In the genomic region with DNA sequence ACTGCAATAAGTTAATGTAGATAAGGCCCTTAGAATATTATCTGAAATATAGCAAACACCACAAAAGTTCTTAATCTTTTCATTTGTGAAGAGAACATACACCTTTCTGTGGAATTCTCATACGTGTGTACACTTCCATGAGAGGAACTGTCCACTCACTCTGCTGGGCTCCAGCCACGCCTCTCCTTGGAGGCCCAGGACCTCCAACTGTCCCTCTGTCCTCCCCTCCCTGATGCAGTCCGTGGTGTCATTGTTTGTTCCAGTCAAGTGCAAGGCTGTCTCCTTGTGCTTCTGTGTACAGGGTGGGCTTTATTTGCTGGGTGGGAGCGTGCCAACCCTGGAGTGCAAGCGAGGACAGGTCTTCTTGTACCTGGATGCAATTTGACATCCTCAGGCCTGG, we compare ENCODE assay signal across 21 cellular contexts. TPM values are rescaled to one million over a fixed set of nuclear protein-coding genes. Genes with fewer than 3 reads are reported as not detected.
DNase-seq lines count a peak whose midpoint lies in the region; ATAC-seq, FAIRE-seq and TF ChIP-seq lines count a peak whose summit lies in the region.
"Had no signal": no experiment of that assay in that cellular context is flagged by ENCODE, and none has a peak within 500 bp of the region (broad histone marks: within the 10 kb centered on the region; RNA-seq: fewer than 3 reads in every experiment).

No MANE protein-coding gene starts in this region.

- peaks cover 1% of the 10 kb centered on the region for H3K36me3 Mint-ChIP-seq in T-helper 17 cell (ENCODE audit: low read depth)
- H3K36me3 Mint-ChIP-seq in glutamatergic neuron (ENCODE audit: unreplicated experiment) = no peaks in the 10 kb centered on the region
- peaks cover 19% of the 10 kb centered on the region for H3K36me3 Mint-ChIP-seq in stimulated activated effector memory CD8-positive, alpha-beta T cell treated with anti-CD3 and anti-CD28 coated beads, Interleukin-12 subunit alpha, Interleukin-12 subunit beta, amount 100 ng/mL, for 72 hours

- H3K9me3 ChIP-seq in T-helper 17 cell (ENCODE audit: control insufficient read depth, low read length, poor library complexity, severe bottlenecking) = no peaks in the 10 kb centered on the region
- H3K9me3 ChIP-seq: BE2C, HAP-1 had no signal

- TF ChIP-seq POLR2A in GM12891 (IDR thresholded peaks at IDR 0.05; ENCODE audit: low read depth, low read length) = peak; percentile 34; the same call in 1 of the 2 replicates

- H3K27me3 Mint-ChIP-seq in T-helper 17 cell (no peaks in the 10 kb centered on the region), glutamatergic neuron (ENCODE audit: unreplicated experiment) (peaks cover 4% of the 10 kb centered on the region)
- H3K27me3 Mint-ChIP-seq: IgD-negative memory B cell had no signal

- H3K9me3 Mint-ChIP-seq in glutamatergic neuron (ENCODE audit: unreplicated experiment) = no peaks in the 10 kb centered on the region
- peaks cover 5% of the 10 kb centered on the region for H3K9me3 Mint-ChIP-seq in stimulated activated effector memory CD8-positive, alpha-beta T cell treated with anti-CD3 and anti-CD28 coated beads, Interleukin-12 subunit alpha, Interleukin-12 subunit beta, amount 100 ng/mL, for 72 hours
- H3K9me3 Mint-ChIP-seq: CD14-positive monocyte; T-helper 1 cell treated with Interleukin-12 subunit alpha and Interleukin-12 subunit beta and Interleukin-4 antibody, amounts not matched to agents 30 μg/mL and 1 μg/mL, for 36 hours had no signal

- DNase-seq in GM12891 (ENCODE audit: insufficient read length, low spot score) (no peak), T-helper 17 cell (no peak), glutamatergic neuron (no peak), middle frontal gyrus (ENCODE audit: extremely low spot score, low spot score) (no peak)
- no peak for DNase-seq in stimulated activated effector memory CD8-positive, alpha-beta T cell treated with anti-CD3 and anti-CD28 coated beads, Interleukin-12 subunit alpha, Interleukin-12 subunit beta, amount 100 ng/mL, for 72 hours (ENCODE audit: low spot score in 2 of 2)
- DNase-seq: BE2C, DMS153, DND-41, NCI-H1048, NCI-H1417, NCI-H1694, NCI-H2029 treated with DMSO at 0.1 percent for 48 hours, NCI-H2227 treated with DMSO at 0.1 percent for 48 hours, SK-N-SH, SW 1271 had no signal

- TF ChIP-seq CTCF in glutamatergic neuron (IDR thresholded peaks at IDR 0.05; ENCODE audit: partially characterized antibody, unreplicated experiment) = no peak

- ATAC-seq in T-helper 17 cell (no peak), GM21717 (IDR thresholded peaks at IDR 0.05; ENCODE audit: unreplicated experiment) (no peak), HG02981 (IDR thresholded peaks at IDR 0.05; ENCODE audit: unreplicated experiment) (no peak)
- ATAC-seq in stimulated activated effector memory CD8-positive, alpha-beta T cell treated with anti-CD3 and anti-CD28 coated beads, Interleukin-12 subunit alpha, Interleukin-12 subunit beta, amount 100 ng/mL, for 72 hours = no peak

- H3K4me1 Mint-ChIP-seq in T-helper 17 cell (peaks cover 31% of the 10 kb centered on the region), glutamatergic neuron (ENCODE audit: low read depth, unreplicated experiment) (peaks cover 42% of the 10 kb centered on the region)
- peaks cover 67% of the 10 kb centered on the region for H3K4me1 Mint-ChIP-seq in stimulated activated effector memory CD8-positive, alpha-beta T cell treated with anti-CD3 and anti-CD28 coated beads, Interleukin-12 subunit alpha, Interleukin-12 subunit beta, amount 100 ng/mL, for 72 hours

- H3K27ac Mint-ChIP-seq in T-helper 17 cell (peak overlapping the region; percentile 39), glutamatergic neuron (ENCODE audit: unreplicated experiment) (peak overlapping the region; percentile 67)
- H3K27ac Mint-ChIP-seq in stimulated activated effector memory CD8-positive, alpha-beta T cell treated with anti-CD3 and anti-CD28 coated beads, Interleukin-12 subunit alpha, Interleukin-12 subunit beta, amount 100 ng/mL, for 72 hours = peak overlapping the region; percentile 15
- H3K27ac Mint-ChIP-seq: T-helper 1 cell treated with Interleukin-12 subunit alpha and Interleukin-12 subunit beta and Interleukin-4 antibody, amounts not matched to agents 30 μg/mL and 1 μg/mL, for 36 hours had no signal

- H3K4me3 Mint-ChIP-seq in T-helper 17 cell = no peak overlapping the region
- no peak overlapping the region for H3K4me3 Mint-ChIP-seq in glutamatergic neuron (ENCODE audit: unreplicated experiment)
- no peak overlapping the region for H3K4me3 Mint-ChIP-seq in stimulated activated effector memory CD8-positive, alpha-beta T cell treated with anti-CD3 and anti-CD28 coated beads, Interleukin-12 subunit alpha, Interleukin-12 subunit beta, amount 100 ng/mL, for 72 hours
- H3K4me3 Mint-ChIP-seq: CD14-positive monocyte; T-helper 1 cell treated with Interleukin-12 subunit alpha and Interleukin-12 subunit beta and Interleukin-4 antibody, amounts not matched to agents 30 μg/mL and 1 μg/mL, for 36 hours had no signal

- no peak for FAIRE-seq in GM12891 (lab: Jason Lieb, UNC)

TF ChIP-seq in GM12891, 5 proteins besides CTCF, POLR2A, EP300 and RAD21:
- TF ChIP-seq POLR2AphosphoS5 (IDR thresholded peaks at IDR 0.05; ENCODE audit: low read depth, low read length) = peak; percentile 43; the same call in 1 of the 2 replicates
- TF ChIP-seq PAX5 (IDR thresholded peaks at IDR 0.05; ENCODE audit: insufficient read depth, low read length, severe bottlenecking) = no peak

RNA-seq across cellular contexts. Expression of a gene that starts 8.7 kb away (rescaled TPM):
- 8.6 TPM for polyA plus RNA-seq in GM12891 (2012; ENCODE audit: low read depth, missing spikeins)
- total RNA-seq in T-helper 17 cell (10 to 100 TPM; 15.8 to 16.5 TPM), glutamatergic neuron (ENCODE audit: unreplicated experiment) (28.8 TPM)

Comparison
In these comparisons a context has a peak if more than half of its experiments do, and no peak if none do; other contexts are left out.
1. H3K27ac Mint-ChIP-seq: peak in every context shown above with its lines; median percentile 67 in glutamatergic neuron; 39 in T-helper 17 cell; 15 in stimulated activated effector memory CD8-positive, alpha-beta T cell treated with anti-CD3 and anti-CD28 coated beads, Interleukin-12 subunit alpha, Interleukin-12 subunit beta, amount 100 ng/mL, for 72 hours.